Comparison of ENCODE assay signal across 1 cellular context in the genomic region with DNA sequence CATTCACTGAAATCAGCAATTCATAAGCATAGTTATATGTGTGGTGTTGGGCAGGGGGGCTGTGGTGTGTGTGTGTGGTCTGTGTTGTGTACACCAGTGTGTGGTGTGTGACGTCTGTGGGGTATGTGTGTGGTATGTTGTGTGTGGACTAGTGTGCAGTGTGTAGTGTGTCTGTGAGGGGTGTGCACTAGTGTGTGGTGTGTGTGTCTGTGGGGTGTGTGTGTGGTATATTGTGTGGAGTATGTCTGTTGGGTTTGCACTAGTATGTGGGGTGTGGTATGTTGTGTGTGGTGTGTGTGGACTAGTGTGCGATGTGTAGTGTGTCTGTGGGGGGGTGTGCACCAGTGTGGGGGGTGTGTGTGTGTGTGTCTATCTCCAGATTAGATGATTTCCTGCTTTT.
TF ChIP-seq lines count a peak whose summit lies in the region.

No MANE protein-coding gene starts in this region.

TF ChIP-seq in H1, 55 proteins besides CTCF, POLR2A, EP300 and RAD21:
- no peak for TF ChIP-seq GABPA (IDR thresholded peaks at IDR 0.05; ENCODE audit: borderline replicate concordance, insufficient read depth, low read length)
- no peak for TF ChIP-seq TBP (IDR thresholded peaks at IDR 0.05; ENCODE audit: low read depth, low read length)
- TF ChIP-seq, protein P1, sequence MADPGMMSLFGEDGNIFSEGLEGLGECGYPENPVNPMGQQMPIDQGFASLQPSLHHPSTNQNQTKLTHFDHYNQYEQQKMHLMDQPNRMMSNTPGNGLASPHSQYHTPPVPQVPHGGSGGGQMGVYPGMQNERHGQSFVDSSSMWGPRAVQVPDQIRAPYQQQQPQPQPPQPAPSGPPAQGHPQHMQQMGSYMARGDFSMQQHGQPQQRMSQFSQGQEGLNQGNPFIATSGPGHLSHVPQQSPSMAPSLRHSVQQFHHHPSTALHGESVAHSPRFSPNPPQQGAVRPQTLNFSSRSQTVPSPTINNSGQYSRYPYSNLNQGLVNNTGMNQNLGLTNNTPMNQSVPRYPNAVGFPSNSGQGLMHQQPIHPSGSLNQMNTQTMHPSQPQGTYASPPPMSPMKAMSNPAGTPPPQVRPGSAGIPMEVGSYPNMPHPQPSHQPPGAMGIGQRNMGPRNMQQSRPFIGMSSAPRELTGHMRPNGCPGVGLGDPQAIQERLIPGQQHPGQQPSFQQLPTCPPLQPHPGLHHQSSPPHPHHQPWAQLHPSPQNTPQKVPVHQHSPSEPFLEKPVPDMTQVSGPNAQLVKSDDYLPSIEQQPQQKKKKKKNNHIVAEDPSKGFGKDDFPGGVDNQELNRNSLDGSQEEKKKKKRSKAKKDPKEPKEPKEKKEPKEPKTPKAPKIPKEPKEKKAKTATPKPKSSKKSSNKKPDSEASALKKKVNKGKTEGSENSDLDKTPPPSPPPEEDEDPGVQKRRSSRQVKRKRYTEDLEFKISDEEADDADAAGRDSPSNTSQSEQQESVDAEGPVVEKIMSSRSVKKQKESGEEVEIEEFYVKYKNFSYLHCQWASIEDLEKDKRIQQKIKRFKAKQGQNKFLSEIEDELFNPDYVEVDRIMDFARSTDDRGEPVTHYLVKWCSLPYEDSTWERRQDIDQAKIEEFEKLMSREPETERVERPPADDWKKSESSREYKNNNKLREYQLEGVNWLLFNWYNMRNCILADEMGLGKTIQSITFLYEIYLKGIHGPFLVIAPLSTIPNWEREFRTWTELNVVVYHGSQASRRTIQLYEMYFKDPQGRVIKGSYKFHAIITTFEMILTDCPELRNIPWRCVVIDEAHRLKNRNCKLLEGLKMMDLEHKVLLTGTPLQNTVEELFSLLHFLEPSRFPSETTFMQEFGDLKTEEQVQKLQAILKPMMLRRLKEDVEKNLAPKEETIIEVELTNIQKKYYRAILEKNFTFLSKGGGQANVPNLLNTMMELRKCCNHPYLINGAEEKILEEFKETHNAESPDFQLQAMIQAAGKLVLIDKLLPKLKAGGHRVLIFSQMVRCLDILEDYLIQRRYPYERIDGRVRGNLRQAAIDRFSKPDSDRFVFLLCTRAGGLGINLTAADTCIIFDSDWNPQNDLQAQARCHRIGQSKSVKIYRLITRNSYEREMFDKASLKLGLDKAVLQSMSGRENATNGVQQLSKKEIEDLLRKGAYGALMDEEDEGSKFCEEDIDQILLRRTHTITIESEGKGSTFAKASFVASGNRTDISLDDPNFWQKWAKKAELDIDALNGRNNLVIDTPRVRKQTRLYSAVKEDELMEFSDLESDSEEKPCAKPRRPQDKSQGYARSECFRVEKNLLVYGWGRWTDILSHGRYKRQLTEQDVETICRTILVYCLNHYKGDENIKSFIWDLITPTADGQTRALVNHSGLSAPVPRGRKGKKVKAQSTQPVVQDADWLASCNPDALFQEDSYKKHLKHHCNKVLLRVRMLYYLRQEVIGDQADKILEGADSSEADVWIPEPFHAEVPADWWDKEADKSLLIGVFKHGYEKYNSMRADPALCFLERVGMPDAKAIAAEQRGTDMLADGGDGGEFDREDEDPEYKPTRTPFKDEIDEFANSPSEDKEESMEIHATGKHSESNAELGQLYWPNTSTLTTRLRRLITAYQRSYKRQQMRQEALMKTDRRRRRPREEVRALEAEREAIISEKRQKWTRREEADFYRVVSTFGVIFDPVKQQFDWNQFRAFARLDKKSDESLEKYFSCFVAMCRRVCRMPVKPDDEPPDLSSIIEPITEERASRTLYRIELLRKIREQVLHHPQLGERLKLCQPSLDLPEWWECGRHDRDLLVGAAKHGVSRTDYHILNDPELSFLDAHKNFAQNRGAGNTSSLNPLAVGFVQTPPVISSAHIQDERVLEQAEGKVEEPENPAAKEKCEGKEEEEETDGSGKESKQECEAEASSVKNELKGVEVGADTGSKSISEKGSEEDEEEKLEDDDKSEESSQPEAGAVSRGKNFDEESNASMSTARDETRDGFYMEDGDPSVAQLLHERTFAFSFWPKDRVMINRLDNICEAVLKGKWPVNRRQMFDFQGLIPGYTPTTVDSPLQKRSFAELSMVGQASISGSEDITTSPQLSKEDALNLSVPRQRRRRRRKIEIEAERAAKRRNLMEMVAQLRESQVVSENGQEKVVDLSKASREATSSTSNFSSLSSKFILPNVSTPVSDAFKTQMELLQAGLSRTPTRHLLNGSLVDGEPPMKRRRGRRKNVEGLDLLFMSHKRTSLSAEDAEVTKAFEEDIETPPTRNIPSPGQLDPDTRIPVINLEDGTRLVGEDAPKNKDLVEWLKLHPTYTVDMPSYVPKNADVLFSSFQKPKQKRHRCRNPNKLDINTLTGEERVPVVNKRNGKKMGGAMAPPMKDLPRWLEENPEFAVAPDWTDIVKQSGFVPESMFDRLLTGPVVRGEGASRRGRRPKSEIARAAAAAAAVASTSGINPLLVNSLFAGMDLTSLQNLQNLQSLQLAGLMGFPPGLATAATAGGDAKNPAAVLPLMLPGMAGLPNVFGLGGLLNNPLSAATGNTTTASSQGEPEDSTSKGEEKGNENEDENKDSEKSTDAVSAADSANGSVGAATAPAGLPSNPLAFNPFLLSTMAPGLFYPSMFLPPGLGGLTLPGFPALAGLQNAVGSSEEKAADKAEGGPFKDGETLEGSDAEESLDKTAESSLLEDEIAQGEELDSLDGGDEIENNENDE (IDR thresholded peaks at IDR 0.05; ENCODE audit: insufficient replicate concordance, low read length): no peak
- no peak for TF ChIP-seq POLR2AphosphoS5 (IDR thresholded peaks at IDR 0.05; ENCODE audit: low read depth, low read length)
- no peak for TF ChIP-seq SRF (IDR thresholded peaks at IDR 0.05; ENCODE audit: low read depth, low read length)
